In genomic region chr1:231335663-231336602, GRCh38 we compare ENCODE assay signal across 8 cellular contexts. TPM values are rescaled to one million over a fixed set of nuclear protein-coding genes. Genes with fewer than 3 reads are reported as not detected.
DNase-seq lines count a peak whose midpoint lies in the region; ATAC-seq, FAIRE-seq and TF ChIP-seq lines count a peak whose summit lies in the region.

No MANE protein-coding gene starts in this region.

- H3K4me3 Mint-ChIP-seq in activated T-cell treated with anti-CD3 and anti-CD28 coated beads, Interleukin-2, amount 50 U/mL, for 24 hours = peak overlapping the region; percentile 100
- peak overlapping the region; percentile 97 for H3K4me3 Mint-ChIP-seq in activated naive CD8-positive, alpha-beta T cell

- peak overlapping the region; percentile 16 to 79 for H3K9ac ChIP-seq in liver (ENCODE audit: low read depth in 1 of 2, low read length in 2 of 2)

- H3K4me1 ChIP-seq in liver (ENCODE audit: control insufficient read depth in 4 of 4, insufficient read depth in 4 of 4, low read length in 3 of 4) (peaks cover 8 to 53% (median 47%) of the 10 kb centered on the region in 4 donors), tibial nerve (peaks cover 3 to 71% (median 49%) of the 10 kb centered on the region in 4 donors)

- H3K27ac ChIP-seq in liver (ENCODE audit: low read depth in 1 of 2, low read length in 2 of 2) (no peak overlapping the region), tibial nerve (peak overlapping the region in 1 of 4 donors; percentile 91)

- H3K27me3 ChIP-seq in liver (ENCODE audit: control insufficient read depth in 4 of 4, insufficient read depth in 4 of 4, low read length in 3 of 4) (no peaks in the 10 kb centered on the region), tibial nerve (no peaks in the 10 kb centered on the region)

- peaks cover 2% of the 10 kb centered on the region for H3K27me3 Mint-ChIP-seq in activated T-cell treated with anti-CD3 and anti-CD28 coated beads, Interleukin-2, amount 50 U/mL, for 24 hours
- H3K27me3 Mint-ChIP-seq in activated naive CD8-positive, alpha-beta T cell = no peaks in the 10 kb centered on the region

- H3K9me3 ChIP-seq in liver (ENCODE audit: control insufficient read depth in 4 of 4, low read length in 3 of 4) (no peaks in the 10 kb centered on the region), tibial nerve (no peaks in the 10 kb centered on the region)

- TF ChIP-seq CTCF in liver (IDR thresholded peaks at IDR 0.05; ENCODE audit: low read depth, low read length, missing input control) (no peak), tibial nerve (IDR thresholded peaks at IDR 0.05) (no peak)

- 52% methylated on average over 21 of the region's 21 CpGs for WGBS in liver
- WGBS in tibial nerve, 2 donors = 73% methylated on average over 20 to 21 of the region's 21 CpGs

- peaks cover 90% of the 10 kb centered on the region for H3K36me3 Mint-ChIP-seq in activated T-cell treated with anti-CD3 and anti-CD28 coated beads, Interleukin-2, amount 50 U/mL, for 24 hours (ENCODE audit: low read depth)
- peaks cover 19% of the 10 kb centered on the region for H3K36me3 Mint-ChIP-seq in activated naive CD8-positive, alpha-beta T cell

- no peaks in the 10 kb centered on the region for H3K9me3 Mint-ChIP-seq in activated T-cell treated with anti-CD3 and anti-CD28 coated beads, Interleukin-2, amount 50 U/mL, for 24 hours
- no peaks in the 10 kb centered on the region for H3K9me3 Mint-ChIP-seq in activated naive CD8-positive, alpha-beta T cell (ENCODE audit: low read depth)

- H3K4me1 Mint-ChIP-seq in activated T-cell treated with anti-CD3 and anti-CD28 coated beads, Interleukin-2, amount 50 U/mL, for 24 hours (ENCODE audit: low read depth) = peaks cover 68% of the 10 kb centered on the region
- peaks cover 67% of the 10 kb centered on the region for H3K4me1 Mint-ChIP-seq in activated naive CD8-positive, alpha-beta T cell (ENCODE audit: low read depth)

- no peak for TF ChIP-seq EP300 in tibial nerve (IDR thresholded peaks at IDR 0.05)

- peak overlapping the region; percentile 89 for H3K27ac Mint-ChIP-seq in activated T-cell treated with anti-CD3 and anti-CD28 coated beads, Interleukin-2, amount 50 U/mL, for 24 hours
- peak overlapping the region; percentile 41 for H3K27ac Mint-ChIP-seq in activated naive CD8-positive, alpha-beta T cell

- TF ChIP-seq POLR2A in tibial nerve (IDR thresholded peaks at IDR 0.05) (no peak), GM12892 (IDR thresholded peaks at IDR 0.05; ENCODE audit: low read depth, low read length) (no peak)

- no peak for DNase-seq in activated T-cell treated with anti-CD3 and anti-CD28 coated beads, Interleukin-2, amount 50 U/mL, for 24 hours
- DNase-seq in activated T-cell treated with anti-CD3 and anti-CD28 coated beads, Interleukin-2, amount 50 U/mL, for 1 hour = no peak
- DNase-seq in tibial nerve (ENCODE audit: low spot score in 2 of 2) = no peak
- no peak for DNase-seq in frontal cortex (ENCODE audit: low spot score in 2 of 2)
- no peak for DNase-seq in GM12892 (ENCODE audit: insufficient read length)

- ATAC-seq in HG03175 (IDR thresholded peaks at IDR 0.05; ENCODE audit: unreplicated experiment) = no peak

- H3K4me3 ChIP-seq in liver (ENCODE audit: low read depth in 1 of 3, low read length in 3 of 3) (peak overlapping the region; percentile 77 to 96 (median 95)), tibial nerve (peak overlapping the region; percentile 70 to 78 (median 73))

- H3K36me3 ChIP-seq in liver (ENCODE audit: control insufficient read depth in 4 of 4, insufficient read depth in 3 of 4, low read depth in 1 of 4, low read length in 3 of 4) = no peaks in the 10 kb centered on the region
- H3K36me3 ChIP-seq in tibial nerve = peaks cover 0 to 31% (median 0%) of the 10 kb centered on the region in 3 donors

- no peak for FAIRE-seq in frontal cortex (lab: Jason Lieb, UNC)
- no peak for FAIRE-seq in GM12892 (lab: Jason Lieb, UNC)

- TF ChIP-seq RAD21 in liver (IDR thresholded peaks at IDR 0.05) = no peak

TF ChIP-seq in liver, 16 proteins besides CTCF, POLR2A, EP300 and RAD21:
- TF ChIP-seq FOXA2 (IDR thresholded peaks at IDR 0.05) = no peak
- no peak for TF ChIP-seq REST (IDR thresholded peaks at IDR 0.05)
- TF ChIP-seq JUND (IDR thresholded peaks at IDR 0.05) = no peak
- no peak for TF ChIP-seq HNF4G (IDR thresholded peaks at IDR 0.05)
- TF ChIP-seq TAF1 (conservative IDR thresholded peaks at IDR 0.05) = no peak
TF ChIP-seq in liver: peak in this region for 0.

RNA-seq across cellular contexts. Expression of gene EXOC8, which starts 1.7 kb away (rescaled TPM):
- 10 to 100 TPM; 12.2 to 13.4 TPM for total RNA-seq in liver
- polyA plus RNA-seq in liver = 1 to 10 TPM; 1.6 to 2.8 TPM
- 10 to 100 TPM; 12.6 to 15.7 (median 14.5) TPM for total RNA-seq in tibial nerve
- total RNA-seq in frontal cortex = 48.9 TPM
- 4.7 TPM for polyA plus RNA-seq in GM12892 (2012; ENCODE audit: missing spikeins)

RNA-seq across cellular contexts. Expression of gene SPRTN, which starts 2.2 kb away (rescaled TPM):
- total RNA-seq in liver (1 to 10 TPM; 7.8 to 8.9 TPM), tibial nerve (10 to 100 TPM; 12.1 to 33.4 (median 16.7) TPM), frontal cortex (14.3 TPM)
- 1 to 10 TPM; 2.1 to 5.1 TPM for polyA plus RNA-seq in liver
- 4.4 TPM for polyA plus RNA-seq in GM12892 (2012; ENCODE audit: missing spikeins)
